ENCODE assay signal across 41 cellular contexts in genomic region chr16:71570143-71570542, GRCh38. TPM values are rescaled to one million over a fixed set of nuclear protein-coding genes. Genes with fewer than 3 reads are reported as not detected.
"Had no signal": no experiment of that assay in that cellular context is flagged by ENCODE, and none has a peak within 500 bp of the region (broad histone marks: within the 10 kb centered on the region; RNA-seq: fewer than 3 reads in every experiment).

No MANE protein-coding gene starts in this region.

- H3K36me3 ChIP-seq: adrenal gland, ascending aorta, breast epithelium, cardiac muscle cell, esophagus squamous epithelium, gastroesophageal sphincter, heart right ventricle had no signal

- DNase-seq: activated CD4-positive, alpha-beta memory T cell treated with anti-CD3 and anti-CD28 coated beads for 36 hours; activated CD4-positive, alpha-beta T cell treated with anti-CD3 and anti-CD28 coated beads for 36 hours; activated CD4-positive, alpha-beta T cell treated with anti-CD3 and anti-CD28 coated beads, Interleukin-2, amount 10 ng/mL, durations not matched to agents 24 days and 14 days; activated CD4-positive, CD25-positive, alpha-beta regulatory T cell; activated CD4-positive, CD25-positive, alpha-beta regulatory T cell treated with anti-CD3 and anti-CD28 coated beads, Interleukin-2, amount 50 U/mL, for 72 hours; activated CD8-positive, alpha-beta memory T cell treated with anti-CD3 and anti-CD28 coated beads, Interleukin-2, amount 10 ng/mL, durations not matched to agents 7 days and 5 days; activated CD8-positive, alpha-beta memory T cell treated with anti-CD3 and anti-CD28 coated beads, Interleukin-2, amount 50 U/mL, for 4 hours; activated CD8-positive, alpha-beta T cell treated with anti-CD3 and anti-CD28 coated beads, Interleukin-2, amount 10 ng/mL, durations not matched to agents 7 days and 5 days; activated effector memory CD4-positive, alpha-beta T cell treated with anti-CD3 and anti-CD28 coated beads, Interleukin-2, amount 50 U/mL, for 16 hours; activated naive CD4-positive, alpha-beta T cell treated with anti-CD3 and anti-CD28 coated beads for 36 hours; activated naive CD8-positive, alpha-beta T cell treated with anti-CD3 and anti-CD28 coated beads for 36 hours; activated naive CD8-positive, alpha-beta T cell treated with anti-CD3 and anti-CD28 coated beads, Interleukin-2, amount 50 U/mL, for 24 hours; activated T-cell treated with anti-CD3 and anti-CD28 coated beads, Interleukin-2, amount 50 U/mL, for 1 hour; activated T-cell treated with anti-CD3 and anti-CD28 coated beads, Interleukin-2, amount 50 U/mL, for 48 hours; adrenal gland; cortex of kidney; dermis blood vessel endothelial cell; effector CD4-positive, alpha-beta T cell; esophagus squamous epithelium; foreskin melanocyte; heart right ventricle; T-helper 2 cell had no signal

- H3K4me1 ChIP-seq: ascending aorta, breast epithelium, gastroesophageal sphincter had no signal

- H3K27ac ChIP-seq: adrenal gland, ascending aorta, breast epithelium, cardiac muscle cell, epithelial cell of prostate, esophagus squamous epithelium, gastroesophageal sphincter, heart right ventricle had no signal

- FAIRE-seq: endometrium, endothelial cell of umbilical vein had no signal

- ATAC-seq: activated CD4-positive, alpha-beta T cell treated with anti-CD3 and anti-CD28 coated beads for 36 hours; activated CD8-positive, alpha-beta memory T cell treated with anti-CD3 and anti-CD28 coated beads, Interleukin-2, amount 10 ng/mL, durations not matched to agents 7 days and 5 days; activated CD8-positive, alpha-beta T cell treated with anti-CD3 and anti-CD28 coated beads, Interleukin-2, amount 10 ng/mL, durations not matched to agents 7 days and 5 days; activated naive CD8-positive, alpha-beta T cell treated with anti-CD3 and anti-CD28 coated beads, Interleukin-2, amount 50 U/mL, for 24 hours; gastroesophageal sphincter; heart right ventricle had no signal

- H3K9me3 Mint-ChIP-seq: activated CD4-positive, alpha-beta memory T cell treated with anti-CD3 and anti-CD28 coated beads for 36 hours; activated CD4-positive, alpha-beta T cell treated with anti-CD3 and anti-CD28 coated beads, Interleukin-2, amount 10 ng/mL, durations not matched to agents 24 days and 14 days; activated naive CD4-positive, alpha-beta T cell treated with anti-CD3 and anti-CD28 coated beads for 36 hours; activated naive CD4-positive, alpha-beta T cell treated with anti-CD3 and anti-CD28 coated beads, Interleukin-2, amount 50 U/mL, for 24 hours; activated naive CD8-positive, alpha-beta T cell treated with anti-CD3 and anti-CD28 coated beads for 36 hours; activated naive CD8-positive, alpha-beta T cell treated with anti-CD3 and anti-CD28 coated beads, Interleukin-2, amount 50 U/mL, for 24 hours; activated T-helper 1 cell treated with anti-CD3 and anti-CD28 coated beads, Interleukin-12 subunit alpha, Interleukin-12 subunit beta, Interleukin-2, Interleukin-4 antibody, amounts not matched to agents 30 ng/mL and 10 ng/mL and 1 ng/mL, durations not matched to agents 14 hours and 24 hours and 36 hours; activated T-helper 2 cell treated with anti-CD3 and anti-CD28 coated beads, Interferon-gamma antibody, Interleukin-2, Interleukin-4, amounts not matched to agents 10 μg/mL and 5 μg/mL and 100 μg/mL, durations not matched to agents 14 hours and 24 hours and 36 hours; brain; central memory CD8-positive, alpha-beta T cell had no signal

- H3K36me3 Mint-ChIP-seq: activated CD4-positive, alpha-beta memory T cell treated with anti-CD3 and anti-CD28 coated beads for 36 hours; activated CD8-positive, alpha-beta memory T cell treated with anti-CD3 and anti-CD28 coated beads, Interleukin-2, amount 10 ng/mL, durations not matched to agents 7 days and 5 days; activated naive CD4-positive, alpha-beta T cell treated with anti-CD3 and anti-CD28 coated beads, Interleukin-2, amount 50 U/mL, for 24 hours; activated naive CD8-positive, alpha-beta T cell treated with anti-CD3 and anti-CD28 coated beads for 36 hours; brain had no signal

- H3K4me3 ChIP-seq: adrenal gland, ascending aorta, breast epithelium, cardiac muscle cell, esophagus squamous epithelium, gastroesophageal sphincter, heart right ventricle had no signal

- H3K27me3 Mint-ChIP-seq: activated naive CD8-positive, alpha-beta T cell treated with anti-CD3 and anti-CD28 coated beads, Interleukin-2, amount 50 U/mL, for 24 hours had no signal

- H3K27me3 ChIP-seq: adrenal gland, ascending aorta, breast epithelium, cardiac muscle cell, gastroesophageal sphincter had no signal

- H3K4me3 Mint-ChIP-seq: activated CD4-positive, alpha-beta memory T cell treated with anti-CD3 and anti-CD28 coated beads for 36 hours; activated CD4-positive, alpha-beta T cell treated with anti-CD3 and anti-CD28 coated beads for 36 hours; activated CD4-positive, alpha-beta T cell treated with anti-CD3 and anti-CD28 coated beads, Interleukin-2, amount 10 ng/mL, durations not matched to agents 24 days and 14 days; activated CD8-positive, alpha-beta memory T cell treated with anti-CD3 and anti-CD28 coated beads, Interleukin-2, amount 10 ng/mL, durations not matched to agents 7 days and 5 days; activated CD8-positive, alpha-beta T cell treated with anti-CD3 and anti-CD28 coated beads, Interleukin-2, amount 10 ng/mL, durations not matched to agents 7 days and 5 days; activated naive CD4-positive, alpha-beta T cell treated with anti-CD3 and anti-CD28 coated beads for 36 hours; activated naive CD4-positive, alpha-beta T cell treated with anti-CD3 and anti-CD28 coated beads, Interleukin-2, amount 50 U/mL, for 24 hours; activated naive CD8-positive, alpha-beta T cell treated with anti-CD3 and anti-CD28 coated beads for 36 hours; activated naive CD8-positive, alpha-beta T cell treated with anti-CD3 and anti-CD28 coated beads, Interleukin-2, amount 50 U/mL, for 24 hours; activated T-helper 1 cell treated with anti-CD3 and anti-CD28 coated beads, Interleukin-12 subunit alpha, Interleukin-12 subunit beta, Interleukin-2, Interleukin-4 antibody, amounts not matched to agents 30 ng/mL and 10 ng/mL and 1 ng/mL, durations not matched to agents 14 hours and 24 hours and 36 hours; brain; central memory CD8-positive, alpha-beta T cell had no signal

- H3K27ac Mint-ChIP-seq: activated CD4-positive, alpha-beta memory T cell treated with anti-CD3 and anti-CD28 coated beads for 36 hours; activated CD4-positive, alpha-beta T cell treated with anti-CD3 and anti-CD28 coated beads for 36 hours; activated CD4-positive, alpha-beta T cell treated with anti-CD3 and anti-CD28 coated beads, Interleukin-2, amount 10 ng/mL, durations not matched to agents 24 days and 14 days; activated CD8-positive, alpha-beta memory T cell treated with anti-CD3 and anti-CD28 coated beads, Interleukin-2, amount 10 ng/mL, durations not matched to agents 7 days and 5 days; activated CD8-positive, alpha-beta T cell treated with anti-CD3 and anti-CD28 coated beads, Interleukin-2, amount 10 ng/mL, durations not matched to agents 7 days and 5 days; activated naive CD4-positive, alpha-beta T cell treated with anti-CD3 and anti-CD28 coated beads for 36 hours; activated naive CD4-positive, alpha-beta T cell treated with anti-CD3 and anti-CD28 coated beads, Interleukin-2, amount 50 U/mL, for 24 hours; activated naive CD8-positive, alpha-beta T cell treated with anti-CD3 and anti-CD28 coated beads for 36 hours; activated naive CD8-positive, alpha-beta T cell treated with anti-CD3 and anti-CD28 coated beads, Interleukin-2, amount 50 U/mL, for 24 hours; activated T-helper 1 cell treated with anti-CD3 and anti-CD28 coated beads, Interleukin-12 subunit alpha, Interleukin-12 subunit beta, Interleukin-2, Interleukin-4 antibody, amounts not matched to agents 30 ng/mL and 10 ng/mL and 1 ng/mL, durations not matched to agents 14 hours and 24 hours and 36 hours; activated T-helper 2 cell treated with anti-CD3 and anti-CD28 coated beads, Interferon-gamma antibody, Interleukin-2, Interleukin-4, amounts not matched to agents 10 μg/mL and 5 μg/mL and 100 μg/mL, durations not matched to agents 14 hours and 24 hours and 36 hours had no signal

- H3K9me3 ChIP-seq: adrenal gland, ascending aorta, breast epithelium, esophagus squamous epithelium, gastroesophageal sphincter, heart right ventricle had no signal

RNA-seq across cellular contexts. Expression of gene TAT, which starts 6.7 kb away (rescaled TPM):
- total RNA-seq: activated CD4-positive, alpha-beta memory T cell treated with anti-CD3 and anti-CD28 coated beads for 36 hours; activated CD4-positive, alpha-beta T cell treated with anti-CD3 and anti-CD28 coated beads for 36 hours; activated CD4-positive, alpha-beta T cell treated with anti-CD3 and anti-CD28 coated beads, Interleukin-2, amount 10 ng/mL, durations not matched to agents 24 days and 14 days; activated CD8-positive, alpha-beta memory T cell treated with anti-CD3 and anti-CD28 coated beads for 36 hours; activated CD8-positive, alpha-beta memory T cell treated with anti-CD3 and anti-CD28 coated beads, Interleukin-2, amount 10 ng/mL, durations not matched to agents 7 days and 5 days; activated CD8-positive, alpha-beta T cell treated with anti-CD3 and anti-CD28 coated beads, Interleukin-2, amount 10 ng/mL, durations not matched to agents 7 days and 5 days; activated naive CD4-positive, alpha-beta T cell treated with anti-CD3 and anti-CD28 coated beads for 36 hours; activated naive CD8-positive, alpha-beta T cell treated with anti-CD3 and anti-CD28 coated beads for 36 hours; activated T-helper 1 cell treated with anti-CD3 and anti-CD28 coated beads, Interleukin-12 subunit alpha, Interleukin-12 subunit beta, Interleukin-2, Interleukin-4 antibody, amounts not matched to agents 30 ng/mL and 10 ng/mL and 1 ng/mL, durations not matched to agents 14 hours and 24 hours and 36 hours; activated T-helper 2 cell treated with anti-CD3 and anti-CD28 coated beads, Interferon-gamma antibody, Interleukin-2, Interleukin-4, amounts not matched to agents 10 μg/mL and 5 μg/mL and 100 μg/mL, durations not matched to agents 14 hours and 24 hours and 36 hours; cardiac muscle cell; cerebellum; dermis blood vessel endothelial cell; endothelial cell of umbilical vein; esophagus squamous epithelium; fibroblast of lung; fibroblast of villous mesenchyme; gastroesophageal sphincter; glomerular endothelial cell; heart right ventricle; T-helper 1 cell treated with Interleukin-12 subunit alpha and Interleukin-12 subunit beta and Interleukin-4 antibody, amounts not matched to agents 30 ng/mL and 1 ng/mL, for 36 hours had no signal
- polyA plus RNA-seq: endothelial cell of umbilical vein, esophagus, fibroblast of lung, heart right ventricle had no signal

RNA-seq across cellular contexts. Expression of gene CHST4, which starts 43.9 kb away (rescaled TPM):
- total RNA-seq: activated CD4-positive, alpha-beta memory T cell treated with anti-CD3 and anti-CD28 coated beads for 36 hours; activated CD4-positive, alpha-beta T cell treated with anti-CD3 and anti-CD28 coated beads for 36 hours; activated CD4-positive, alpha-beta T cell treated with anti-CD3 and anti-CD28 coated beads, Interleukin-2, amount 10 ng/mL, durations not matched to agents 24 days and 14 days; activated CD8-positive, alpha-beta memory T cell treated with anti-CD3 and anti-CD28 coated beads for 36 hours; activated CD8-positive, alpha-beta memory T cell treated with anti-CD3 and anti-CD28 coated beads, Interleukin-2, amount 10 ng/mL, durations not matched to agents 7 days and 5 days; activated CD8-positive, alpha-beta T cell treated with anti-CD3 and anti-CD28 coated beads, Interleukin-2, amount 10 ng/mL, durations not matched to agents 7 days and 5 days; activated naive CD4-positive, alpha-beta T cell treated with anti-CD3 and anti-CD28 coated beads for 36 hours; activated T-helper 1 cell treated with anti-CD3 and anti-CD28 coated beads, Interleukin-12 subunit alpha, Interleukin-12 subunit beta, Interleukin-2, Interleukin-4 antibody, amounts not matched to agents 30 ng/mL and 10 ng/mL and 1 ng/mL, durations not matched to agents 14 hours and 24 hours and 36 hours; ascending aorta; cardiac muscle cell; cerebellum; dermis blood vessel endothelial cell; endothelial cell of umbilical vein; fibroblast of lung; fibroblast of villous mesenchyme; glomerular endothelial cell; T-helper 1 cell treated with Interleukin-12 subunit alpha and Interleukin-12 subunit beta and Interleukin-4 antibody, amounts not matched to agents 30 ng/mL and 1 ng/mL, for 36 hours had no signal
- polyA plus RNA-seq: cardiac muscle cell, endothelial cell of umbilical vein, fibroblast of lung, heart right ventricle had no signal

RNA-seq across cellular contexts. Expression of gene MARVELD3, which starts 55.8 kb away (rescaled TPM):
- total RNA-seq: activated CD4-positive, alpha-beta memory T cell treated with anti-CD3 and anti-CD28 coated beads for 36 hours; activated CD4-positive, alpha-beta T cell treated with anti-CD3 and anti-CD28 coated beads for 36 hours; activated CD4-positive, alpha-beta T cell treated with anti-CD3 and anti-CD28 coated beads, Interleukin-2, amount 10 ng/mL, durations not matched to agents 24 days and 14 days; activated CD8-positive, alpha-beta memory T cell treated with anti-CD3 and anti-CD28 coated beads for 36 hours; activated CD8-positive, alpha-beta memory T cell treated with anti-CD3 and anti-CD28 coated beads, Interleukin-2, amount 10 ng/mL, durations not matched to agents 7 days and 5 days; activated CD8-positive, alpha-beta T cell treated with anti-CD3 and anti-CD28 coated beads, Interleukin-2, amount 10 ng/mL, durations not matched to agents 7 days and 5 days; activated naive CD4-positive, alpha-beta T cell treated with anti-CD3 and anti-CD28 coated beads for 36 hours; activated naive CD8-positive, alpha-beta T cell treated with anti-CD3 and anti-CD28 coated beads for 36 hours; activated T-helper 1 cell treated with anti-CD3 and anti-CD28 coated beads, Interleukin-12 subunit alpha, Interleukin-12 subunit beta, Interleukin-2, Interleukin-4 antibody, amounts not matched to agents 30 ng/mL and 10 ng/mL and 1 ng/mL, durations not matched to agents 14 hours and 24 hours and 36 hours; activated T-helper 2 cell treated with anti-CD3 and anti-CD28 coated beads, Interferon-gamma antibody, Interleukin-2, Interleukin-4, amounts not matched to agents 10 μg/mL and 5 μg/mL and 100 μg/mL, durations not matched to agents 14 hours and 24 hours and 36 hours; ascending aorta; cardiac muscle cell; dermis blood vessel endothelial cell; endothelial cell of umbilical vein; fibroblast of lung; fibroblast of villous mesenchyme; heart right ventricle; T-helper 1 cell treated with Interleukin-12 subunit alpha and Interleukin-12 subunit beta and Interleukin-4 antibody, amounts not matched to agents 30 ng/mL and 1 ng/mL, for 36 hours had no signal
- polyA plus RNA-seq: endothelial cell of umbilical vein, fibroblast of lung had no signal
